In the genomic region with DNA sequence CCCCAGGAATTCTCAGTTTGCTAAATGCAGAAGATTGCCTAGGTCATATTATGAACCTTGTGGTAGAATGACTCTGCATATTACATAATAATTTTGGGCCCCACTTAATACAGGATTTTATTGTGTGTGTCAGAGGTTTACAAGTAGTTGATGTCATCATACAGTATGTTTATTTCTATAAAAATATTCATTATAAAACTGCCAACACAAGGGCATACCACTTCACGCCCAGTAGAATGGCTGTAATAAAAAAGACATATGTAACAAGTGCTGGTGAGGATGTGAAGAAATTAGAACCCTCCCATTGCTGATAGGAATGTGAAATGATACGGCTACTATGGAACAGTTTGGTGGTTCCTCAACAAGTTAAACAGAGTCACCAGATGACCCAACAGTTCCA, we compare ENCODE assay signal across 25 cellular contexts.
"Had no signal": no experiment of that assay in that cellular context is flagged by ENCODE, and none has a peak within 500 bp of the region (broad histone marks: within the 10 kb centered on the region; RNA-seq: fewer than 3 reads in every experiment).

No MANE protein-coding gene starts in this region.

- H3K4me3 Mint-ChIP-seq: immature natural killer cell; naive thymus-derived CD4-positive, alpha-beta T cell; nephron progenitor cell; neural progenitor cell; stimulated activated naive B cell treated with anti-CD40 and anti-IgM and Interleukin-4, amounts not matched to agents 10 μg/mL and 1 μg/mL and 100 μg/mL, for 72 hours had no signal

- H3K9me3 Mint-ChIP-seq: immature natural killer cell had no signal

- H3K9ac ChIP-seq: neural progenitor cell had no signal

- H3K4me3 ChIP-seq: left ventricle myocardium inferior, lung, neural progenitor cell, ovary, right atrium auricular region, right lobe of liver, smooth muscle cell, stomach, testis, thyroid gland, transverse colon, upper lobe of left lung, vagina had no signal

- H3K9me3 ChIP-seq: left ventricle myocardium inferior, ovary, right atrium auricular region, right lobe of liver, stomach, testis, thyroid gland, transverse colon, upper lobe of left lung, vagina had no signal

- ATAC-seq: naive thymus-derived CD4-positive, alpha-beta T cell; right lobe of liver; stimulated activated naive B cell treated with anti-CD40 and anti-IgM and Interleukin-4, amounts not matched to agents 10 μg/mL and 1 μg/mL and 100 μg/mL, for 72 hours; stimulated activated naive CD8-positive, alpha-beta T cell treated with anti-CD3 and anti-CD28 coated beads, Interleukin-15, Interleukin-2, amounts not matched to agents 100 U/mL and 50 U/mL, for 24 hours had no signal

- H3K27me3 ChIP-seq: neural progenitor cell, ovary, right atrium auricular region, right lobe of liver, stomach, testis, thyroid gland, transverse colon, upper lobe of left lung, vagina had no signal

- H3K27me3 Mint-ChIP-seq: naive thymus-derived CD4-positive, alpha-beta T cell; progenitor cell of endocrine pancreas; stimulated activated naive B cell treated with anti-CD40 and anti-IgM and Interleukin-4, amounts not matched to agents 10 μg/mL and 1 μg/mL and 100 μg/mL, for 72 hours had no signal

- H3K27ac Mint-ChIP-seq: nephron progenitor cell; neural progenitor cell; progenitor cell of endocrine pancreas; stimulated activated naive B cell treated with anti-CD40 and anti-IgM and Interleukin-4, amounts not matched to agents 10 μg/mL and 1 μg/mL and 100 μg/mL, for 72 hours had no signal

- H2AFZ ChIP-seq: neural progenitor cell had no signal

- DNase-seq: hippocampal formation; immature natural killer cell; kidney; left ventricle myocardium inferior; naive thymus-derived CD4-positive, alpha-beta T cell; nephron progenitor cell; ovary; right lobe of liver; stimulated activated CD4-positive, alpha-beta T cell treated with anti-CD3 and anti-CD28 coated beads, Interleukin-1b, Interleukin-23, amount 100 ng/mL, for 48 hours; stimulated activated CD4-positive, alpha-beta T cell treated with anti-CD3 and anti-CD28 coated beads, Interleukin-2, amount 100 ng/mL, for 48 hours; stimulated activated CD4-positive, alpha-beta T cell treated with anti-CD3 and anti-CD28 coated beads, Interleukin-4, amount 100 ng/mL, for 4 hours; stimulated activated CD8-positive, alpha-beta memory T cell treated with anti-CD3 and anti-CD28 coated beads, Interleukin-4, amount 100 ng/mL, for 48 hours; stimulated activated naive B cell treated with anti-CD40 and anti-IgM and Interleukin-4, amounts not matched to agents 10 μg/mL and 1 μg/mL and 100 μg/mL, for 72 hours; stimulated activated naive CD8-positive, alpha-beta T cell treated with anti-CD3 and anti-CD28 coated beads, Interleukin-15, Interleukin-2, amounts not matched to agents 100 U/mL and 50 U/mL, for 24 hours; stomach; testis; thyroid gland; transverse colon; upper lobe of left lung had no signal

- H3K4me2 ChIP-seq: neural progenitor cell, smooth muscle cell had no signal

- H3K4me1 ChIP-seq: neural progenitor cell, right atrium auricular region, right lobe of liver, stomach, testis, thyroid gland, upper lobe of left lung, vagina had no signal

- H3K36me3 ChIP-seq: neural progenitor cell, ovary had no signal

- H3K27ac ChIP-seq: left ventricle myocardium inferior, neural progenitor cell, ovary, right atrium auricular region, right lobe of liver, stomach, testis, thyroid gland, transverse colon, upper lobe of left lung, vagina had no signal

- H3K4me1 Mint-ChIP-seq: naive thymus-derived CD4-positive, alpha-beta T cell; nephron progenitor cell; neural progenitor cell; stimulated activated naive B cell treated with anti-CD40 and anti-IgM and Interleukin-4, amounts not matched to agents 10 μg/mL and 1 μg/mL and 100 μg/mL, for 72 hours had no signal
